In the genomic region with DNA sequence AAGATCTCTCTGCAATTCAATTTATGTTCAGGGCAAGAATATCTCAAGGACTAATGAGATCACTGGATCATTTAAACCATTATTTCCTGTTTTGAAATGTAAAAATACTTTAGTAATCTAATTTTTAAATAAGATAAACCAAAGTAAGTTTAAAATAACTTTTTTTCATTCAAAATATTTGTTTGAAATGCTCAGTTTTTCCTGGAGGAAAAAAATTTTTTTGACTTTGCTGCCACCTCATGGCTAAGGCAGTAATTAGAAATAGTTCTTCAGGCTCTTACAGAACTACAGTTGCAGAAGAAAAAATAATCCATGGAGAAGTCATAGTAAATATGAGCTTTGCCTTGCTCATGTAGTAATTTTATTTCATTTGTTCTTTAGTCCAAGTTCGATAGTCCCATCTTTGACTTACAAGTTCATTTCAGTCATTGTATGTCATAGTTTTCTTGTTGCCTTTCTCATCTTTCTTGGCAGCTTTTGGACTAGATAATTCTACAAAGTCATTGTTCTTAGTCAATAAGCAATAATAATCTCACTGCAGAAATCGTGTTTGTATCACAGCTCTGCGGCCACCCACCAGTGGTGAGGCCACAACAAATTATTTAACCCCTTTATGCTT, we compare ENCODE assay signal across 8 cellular contexts.
DNase-seq lines count a peak whose midpoint lies in the region; ATAC-seq, FAIRE-seq and TF ChIP-seq lines count a peak whose summit lies in the region.

No MANE protein-coding gene starts in this region.

- no peaks in the 10 kb centered on the region for H3K9me3 Mint-ChIP-seq in type B pancreatic cell

- DNase-seq in DMS53 treated with DMSO at 0.1 percent for 48 hours (lab: John Stamatoyannopoulos, UW; ENCODE audit: unreplicated experiment) (peak; percentile 74), frontal cortex (ENCODE audit: low spot score in 2 of 2) (no peak), type B pancreatic cell (ENCODE audit: extremely low spot score, unreplicated experiment) (no peak), HuH-7.5 (ENCODE audit: low spot score) (no peak), T1000 (lab: John Stamatoyannopoulos, UW) (no peak)

- peak; percentile 89 for FAIRE-seq in frontal cortex (lab: Jason Lieb, UNC)

- peaks cover 20% of the 10 kb centered on the region for H3K27me3 Mint-ChIP-seq in type B pancreatic cell

- H3K27ac Mint-ChIP-seq in type B pancreatic cell, result no peak overlapping the region

- H3K36me3 Mint-ChIP-seq in type B pancreatic cell, result no peaks in the 10 kb centered on the region

- H3K4me3 Mint-ChIP-seq in type B pancreatic cell, result no peak overlapping the region

- no peaks in the 10 kb centered on the region for H3K4me1 Mint-ChIP-seq in type B pancreatic cell (ENCODE audit: unreplicated experiment)

- peak; percentile 81 for TF ChIP-seq CTCF in type B pancreatic cell (conservative IDR thresholded peaks at IDR 0.05)

- ATAC-seq in HG02884 (IDR thresholded peaks at IDR 0.05; ENCODE audit: unreplicated experiment) (peak; percentile 56), SK-N-SH treated with all-trans-retinoic acid at 6 μM for 48 hours (peak; percentile 74), GM21390 (IDR thresholded peaks at IDR 0.05; ENCODE audit: unreplicated experiment) (no peak)

TF ChIP-seq in SK-N-SH treated with all-trans-retinoic acid at 6 μM for 48 hours, 23 proteins besides CTCF, POLR2A, EP300 and RAD21:
- TF ChIP-seq ZFP3 (CRISPR knock-in tag; IDR thresholded peaks at IDR 0.05), result no peak
- no peak for TF ChIP-seq ZFP30 (CRISPR knock-in tag; IDR thresholded peaks at IDR 0.05)
- TF ChIP-seq, protein P1, sequence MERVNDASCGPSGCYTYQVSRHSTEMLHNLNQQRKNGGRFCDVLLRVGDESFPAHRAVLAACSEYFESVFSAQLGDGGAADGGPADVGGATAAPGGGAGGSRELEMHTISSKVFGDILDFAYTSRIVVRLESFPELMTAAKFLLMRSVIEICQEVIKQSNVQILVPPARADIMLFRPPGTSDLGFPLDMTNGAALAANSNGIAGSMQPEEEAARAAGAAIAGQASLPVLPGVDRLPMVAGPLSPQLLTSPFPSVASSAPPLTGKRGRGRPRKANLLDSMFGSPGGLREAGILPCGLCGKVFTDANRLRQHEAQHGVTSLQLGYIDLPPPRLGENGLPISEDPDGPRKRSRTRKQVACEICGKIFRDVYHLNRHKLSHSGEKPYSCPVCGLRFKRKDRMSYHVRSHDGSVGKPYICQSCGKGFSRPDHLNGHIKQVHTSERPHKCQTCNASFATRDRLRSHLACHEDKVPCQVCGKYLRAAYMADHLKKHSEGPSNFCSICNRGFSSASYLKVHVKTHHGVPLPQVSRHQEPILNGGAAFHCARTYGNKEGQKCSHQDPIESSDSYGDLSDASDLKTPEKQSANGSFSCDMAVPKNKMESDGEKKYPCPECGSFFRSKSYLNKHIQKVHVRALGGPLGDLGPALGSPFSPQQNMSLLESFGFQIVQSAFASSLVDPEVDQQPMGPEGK (CRISPR knock-in tag; IDR thresholded peaks at IDR 0.05; ENCODE audit: borderline replicate concordance), result no peak
- no peak for TF ChIP-seq TCF4 (CRISPR knock-in tag; IDR thresholded peaks at IDR 0.05; ENCODE audit: borderline replicate concordance)
- TF ChIP-seq, protein P2, sequence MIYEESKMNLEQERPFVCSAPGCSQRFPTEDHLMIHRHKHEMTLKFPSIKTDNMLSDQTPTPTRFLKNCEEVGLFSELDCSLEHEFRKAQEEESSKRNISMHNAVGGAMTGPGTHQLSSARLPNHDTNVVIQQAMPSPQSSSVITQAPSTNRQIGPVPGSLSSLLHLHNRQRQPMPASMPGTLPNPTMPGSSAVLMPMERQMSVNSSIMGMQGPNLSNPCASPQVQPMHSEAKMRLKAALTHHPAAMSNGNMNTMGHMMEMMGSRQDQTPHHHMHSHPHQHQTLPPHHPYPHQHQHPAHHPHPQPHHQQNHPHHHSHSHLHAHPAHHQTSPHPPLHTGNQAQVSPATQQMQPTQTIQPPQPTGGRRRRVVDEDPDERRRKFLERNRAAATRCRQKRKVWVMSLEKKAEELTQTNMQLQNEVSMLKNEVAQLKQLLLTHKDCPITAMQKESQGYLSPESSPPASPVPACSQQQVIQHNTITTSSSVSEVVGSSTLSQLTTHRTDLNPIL (CRISPR knock-in tag; IDR thresholded peaks at IDR 0.05; ENCODE audit: low read depth), result no peak
- TF ChIP-seq CSDC2 (CRISPR knock-in tag; IDR thresholded peaks at IDR 0.05), result no peak
- TF ChIP-seq ZNF8 (CRISPR knock-in tag; IDR thresholded peaks at IDR 0.05), result no peak
- TF ChIP-seq ZNF565 (CRISPR knock-in tag; conservative IDR thresholded peaks at IDR 0.05; ENCODE audit: low read depth), result no peak
- no peak for TF ChIP-seq ISL1 (CRISPR knock-in tag; IDR thresholded peaks at IDR 0.05)
- TF ChIP-seq TOX (CRISPR knock-in tag; IDR thresholded peaks at IDR 0.05; ENCODE audit: borderline replicate concordance), result no peak
- TF ChIP-seq, protein P3, sequence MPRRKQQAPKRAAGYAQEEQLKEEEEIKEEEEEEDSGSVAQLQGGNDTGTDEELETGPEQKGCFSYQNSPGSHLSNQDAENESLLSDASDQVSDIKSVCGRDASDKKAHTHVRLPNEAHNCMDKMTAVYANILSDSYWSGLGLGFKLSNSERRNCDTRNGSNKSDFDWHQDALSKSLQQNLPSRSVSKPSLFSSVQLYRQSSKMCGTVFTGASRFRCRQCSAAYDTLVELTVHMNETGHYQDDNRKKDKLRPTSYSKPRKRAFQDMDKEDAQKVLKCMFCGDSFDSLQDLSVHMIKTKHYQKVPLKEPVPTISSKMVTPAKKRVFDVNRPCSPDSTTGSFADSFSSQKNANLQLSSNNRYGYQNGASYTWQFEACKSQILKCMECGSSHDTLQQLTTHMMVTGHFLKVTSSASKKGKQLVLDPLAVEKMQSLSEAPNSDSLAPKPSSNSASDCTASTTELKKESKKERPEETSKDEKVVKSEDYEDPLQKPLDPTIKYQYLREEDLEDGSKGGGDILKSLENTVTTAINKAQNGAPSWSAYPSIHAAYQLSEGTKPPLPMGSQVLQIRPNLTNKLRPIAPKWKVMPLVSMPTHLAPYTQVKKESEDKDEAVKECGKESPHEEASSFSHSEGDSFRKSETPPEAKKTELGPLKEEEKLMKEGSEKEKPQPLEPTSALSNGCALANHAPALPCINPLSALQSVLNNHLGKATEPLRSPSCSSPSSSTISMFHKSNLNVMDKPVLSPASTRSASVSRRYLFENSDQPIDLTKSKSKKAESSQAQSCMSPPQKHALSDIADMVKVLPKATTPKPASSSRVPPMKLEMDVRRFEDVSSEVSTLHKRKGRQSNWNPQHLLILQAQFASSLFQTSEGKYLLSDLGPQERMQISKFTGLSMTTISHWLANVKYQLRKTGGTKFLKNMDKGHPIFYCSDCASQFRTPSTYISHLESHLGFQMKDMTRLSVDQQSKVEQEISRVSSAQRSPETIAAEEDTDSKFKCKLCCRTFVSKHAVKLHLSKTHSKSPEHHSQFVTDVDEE (CRISPR knock-in tag; IDR thresholded peaks at IDR 0.05), result no peak
- TF ChIP-seq ARNTL (CRISPR knock-in tag; IDR thresholded peaks at IDR 0.05; ENCODE audit: borderline replicate concordance, low read depth), result no peak
- TF ChIP-seq SNAI2 (CRISPR knock-in tag; IDR thresholded peaks at IDR 0.05), result no peak
